ENCODE assay signal across 25 cellular contexts in genomic region chr6:32679501-32679900, GRCh38. TPM values are rescaled to one million over a fixed set of nuclear protein-coding genes. Genes with fewer than 3 reads are reported as not detected.
"Had no signal": no experiment of that assay in that cellular context is flagged by ENCODE, and none has a peak within 500 bp of the region (broad histone marks: within the 10 kb centered on the region; RNA-seq: fewer than 3 reads in every experiment).

No MANE protein-coding gene starts in this region.

- H3K4me1 ChIP-seq: breast epithelium had no signal

- ATAC-seq: activated CD8-positive, alpha-beta memory T cell treated with anti-CD3 and anti-CD28 coated beads, Interleukin-2, amount 10 ng/mL, durations not matched to agents 7 days and 5 days; T-cell had no signal

- H3K4me3 ChIP-seq: breast epithelium, PC-9 had no signal

- H3K27me3 Mint-ChIP-seq: activated naive CD4-positive, alpha-beta T cell treated with anti-CD3 and anti-CD28 coated beads, Interleukin-2, amount 50 U/mL, for 24 hours; activated T-cell treated with anti-CD3 and anti-CD28 coated beads, Interleukin-2, amount 50 U/mL, for 24 hours had no signal

- H3K4me3 Mint-ChIP-seq: activated CD8-positive, alpha-beta memory T cell treated with anti-CD3 and anti-CD28 coated beads, Interleukin-2, amount 10 ng/mL, durations not matched to agents 7 days and 5 days; activated naive CD4-positive, alpha-beta T cell treated with anti-CD3 and anti-CD28 coated beads, Interleukin-2, amount 50 U/mL, for 24 hours; activated T-cell treated with anti-CD3 and anti-CD28 coated beads, Interleukin-2, amount 50 U/mL, for 24 hours; activated T-helper 1 cell treated with anti-CD3 and anti-CD28 coated beads, Interleukin-12 subunit alpha, Interleukin-12 subunit beta, Interleukin-2, Interleukin-4 antibody, amounts not matched to agents 30 ng/mL and 10 ng/mL and 1 ng/mL, durations not matched to agents 14 hours and 24 hours and 36 hours; T-cell had no signal

- H3K9me3 ChIP-seq: breast epithelium had no signal

- H3K27me3 ChIP-seq: breast epithelium had no signal

- H3K27ac Mint-ChIP-seq: activated CD8-positive, alpha-beta memory T cell treated with anti-CD3 and anti-CD28 coated beads, Interleukin-2, amount 10 ng/mL, durations not matched to agents 7 days and 5 days; activated naive CD4-positive, alpha-beta T cell treated with anti-CD3 and anti-CD28 coated beads, Interleukin-2, amount 50 U/mL, for 24 hours; activated T-cell treated with anti-CD3 and anti-CD28 coated beads, Interleukin-2, amount 50 U/mL, for 24 hours; activated T-helper 1 cell treated with anti-CD3 and anti-CD28 coated beads, Interleukin-12 subunit alpha, Interleukin-12 subunit beta, Interleukin-2, Interleukin-4 antibody, amounts not matched to agents 30 ng/mL and 10 ng/mL and 1 ng/mL, durations not matched to agents 14 hours and 24 hours and 36 hours; T-cell had no signal

- H3K36me3 ChIP-seq: breast epithelium had no signal

- DNase-seq: activated CD4-positive, alpha-beta T cell treated with anti-CD3 and anti-CD28 coated beads for 48 hours; activated CD4-positive, alpha-beta T cell treated with anti-CD3 and anti-CD28 coated beads, Interleukin-2, amount 50 U/mL, for 48 hours; activated CD4-positive, CD25-positive, alpha-beta regulatory T cell treated with anti-CD3 and anti-CD28 coated beads, Interleukin-2, amount 50 U/mL, for 72 hours; activated CD8-positive, alpha-beta memory T cell treated with anti-CD3 and anti-CD28 coated beads, Interleukin-2, amount 10 ng/mL, durations not matched to agents 7 days and 5 days; activated effector memory CD4-positive, alpha-beta T cell treated with Interleukin-2 at 50 U/mL for 16 hours; activated naive CD4-positive, alpha-beta T cell; activated T-cell treated with anti-CD3 and anti-CD28 coated beads, Interleukin-2, amount 50 U/mL, for 24 hours; aorta; caudate nucleus; Karpas-422; NCI-H1105; NCI-H1436; NCI-H1694 treated with DMSO at 0.1 percent for 48 hours; NCI-H2029 treated with DMSO at 0.1 percent for 48 hours; NCI-H510A treated with DMSO at 0.1 percent for 48 hours; PC-9; SIG-M5; T-cell; T-helper 2 cell; T1000 had no signal

- H3K27ac ChIP-seq: breast epithelium, PC-9 had no signal

RNA-seq across cellular contexts. Expression of gene HLA-DQB1, which starts 13.0 kb away (rescaled TPM):
- total RNA-seq: cerebellum, RPMI7951 had no signal

RNA-seq across cellular contexts. Expression of gene HLA-DQA1, which starts 42.3 kb away (rescaled TPM):
- total RNA-seq: cerebellum, PC-9, RPMI7951 had no signal
